ENCODE assay signal across 10 cellular contexts in genomic region chr1:8370928-8371327, GRCh38. TPM values are rescaled to one million over a fixed set of nuclear protein-coding genes. Genes with fewer than 3 reads are reported as not detected.
DNase-seq lines count a peak whose midpoint lies in the region; ATAC-seq and TF ChIP-seq lines count a peak whose summit lies in the region.
"Had no signal": no experiment of that assay in that cellular context is flagged by ENCODE, and none has a peak within 500 bp of the region (broad histone marks: within the 10 kb centered on the region; RNA-seq: fewer than 3 reads in every experiment).

No MANE protein-coding gene starts in this region.

- in situ Hi-C loops in GM23248 (cut with MboI), result no loop called here

- H3K9me3 ChIP-seq in GM23248 (ENCODE audit: low read depth), result no peaks in the 10 kb centered on the region
- H3K9me3 ChIP-seq in heart right ventricle, result no peaks in the 10 kb centered on the region
- no peaks in the 10 kb centered on the region for H3K9me3 ChIP-seq in psoas muscle

- peaks cover 48% of the 10 kb centered on the region for H3K4me1 ChIP-seq in GM23248 (ENCODE audit: insufficient read depth)
- H3K4me1 ChIP-seq in heart right ventricle, result peaks cover 38 to 95% (median 81%) of the 10 kb centered on the region in 9 donors
- peaks cover 96% of the 10 kb centered on the region for H3K4me1 ChIP-seq in psoas muscle

- H3K27ac ChIP-seq in GM23248 (0 out of 2 replicates have a peak overlapping the region, but pooled peaks have one; percentile 39), heart right ventricle (peak overlapping the region; percentile 57 to 93 (median 87)), psoas muscle (peak overlapping the region; percentile 87)
- H3K27ac ChIP-seq: RWPE1 had no signal

- H3K79me2 ChIP-seq in GM23248 (ENCODE audit: insufficient read depth), result peaks cover 88% of the 10 kb centered on the region

- no peak overlapping the region for H3K4me3 ChIP-seq in GM23248
- H3K4me3 ChIP-seq in heart right ventricle, result peak overlapping the region in 2 of 10 donors; percentile 16 to 20
- peak overlapping the region; percentile 16 for H3K4me3 ChIP-seq in psoas muscle

- H3K9ac ChIP-seq in GM23248, result no peak overlapping the region

- no peaks in the 10 kb centered on the region for H3K9me2 ChIP-seq in GM23248 (ENCODE audit: insufficient read depth)

- 23 to 29% methylated on average over 5 of the region's 5 CpGs for WGBS in GM23248 (ENCODE audit: low coverage in 1 of 2, low lambda C conversion rate in 2 of 2, missing lambda C conversion rate in 2 of 2), 2 experiments
- WGBS in heart right ventricle, 2 donors, result 13 to 16% methylated on average over 5 of the region's 5 CpGs
- WGBS in psoas muscle, 3 donors, result 5 to 10% (median 7%) methylated on average over 5 of the region's 5 CpGs

- H3K4me2 ChIP-seq in GM23248 (ENCODE audit: unreplicated experiment), result peak overlapping the region; percentile 8

- no peaks in the 10 kb centered on the region for H4K20me1 ChIP-seq in GM23248 (ENCODE audit: insufficient read depth)

- DNase-seq in GM23248 (peak; percentile 55), heart right ventricle (peak in 1 of 2 donors; percentile 58), psoas muscle (peak in 1 of 2 donors; percentile 73), CD1c-positive myeloid dendritic cell (ENCODE audit: extremely low spot score) (no peak), 8988T (no peak)
- DNase-seq: activated CD8-positive, alpha-beta memory T cell treated with anti-CD3 and anti-CD28 coated beads, Interleukin-2, amount 50 U/mL, for 48 hours had no signal

- H3F3A ChIP-seq in GM23248 (ENCODE audit: insufficient read depth), result peaks cover 36% of the 10 kb centered on the region

- ATAC-seq in SK-N-SH treated with all-trans-retinoic acid at 6 μM for 48 hours, result peak; percentile 13; the same call in 1 of the 3 replicates
- ATAC-seq in heart right ventricle, result peak in 6 of 8 donors; percentile 36 to 52 (median 46)
- ATAC-seq in psoas muscle, result peak; percentile 46 to 70 (median 68)
- ATAC-seq in HG03039 (IDR thresholded peaks at IDR 0.05; ENCODE audit: unreplicated experiment), result no peak
- no peak for ATAC-seq in HG02870 (IDR thresholded peaks at IDR 0.05; ENCODE audit: unreplicated experiment)

- intact Hi-C loops in heart right ventricle (cut with DNase I) (loop anchor here in 8 of 10 donors (5.0 kb wide), 2 partner anchors 36 to 51 kb away; no protein-coding TSS in a partner anchor), psoas muscle (cut with DNase I) (loop anchor here in 1 of 2 donors (5.0 kb wide), 1 partner anchor 51 kb away; no protein-coding TSS in a partner anchor)

- TF ChIP-seq CTCF in heart right ventricle (IDR thresholded peaks at IDR 0.05), result no peak
- no peak for TF ChIP-seq CTCF in psoas muscle (IDR thresholded peaks at IDR 0.05)

- H3K27me3 ChIP-seq in GM23248 (replicated peaks; ENCODE audit: insufficient read depth) (no peaks in the 10 kb centered on the region), heart right ventricle (no peaks in the 10 kb centered on the region), psoas muscle (ENCODE audit: insufficient read depth in 3 of 3, low read length in 2 of 3) (no peaks in the 10 kb centered on the region)

- H2AFZ ChIP-seq in GM23248, result no peak overlapping the region

- H3K36me3 ChIP-seq in GM23248 (ENCODE audit: low read depth) (0 out of 2 replicates have a peak, but pooled peaks cover 6% of the 10 kb centered on the region), heart right ventricle (peaks cover 0 to 45% (median 0%) of the 10 kb centered on the region in 9 donors), psoas muscle (ENCODE audit: insufficient read depth in 1 of 2, low read depth in 1 of 2) (no peaks in the 10 kb centered on the region)

TF ChIP-seq in SK-N-SH treated with all-trans-retinoic acid at 6 μM for 48 hours, 23 proteins besides CTCF, POLR2A, EP300 and RAD21:
- TF ChIP-seq, protein P1, sequence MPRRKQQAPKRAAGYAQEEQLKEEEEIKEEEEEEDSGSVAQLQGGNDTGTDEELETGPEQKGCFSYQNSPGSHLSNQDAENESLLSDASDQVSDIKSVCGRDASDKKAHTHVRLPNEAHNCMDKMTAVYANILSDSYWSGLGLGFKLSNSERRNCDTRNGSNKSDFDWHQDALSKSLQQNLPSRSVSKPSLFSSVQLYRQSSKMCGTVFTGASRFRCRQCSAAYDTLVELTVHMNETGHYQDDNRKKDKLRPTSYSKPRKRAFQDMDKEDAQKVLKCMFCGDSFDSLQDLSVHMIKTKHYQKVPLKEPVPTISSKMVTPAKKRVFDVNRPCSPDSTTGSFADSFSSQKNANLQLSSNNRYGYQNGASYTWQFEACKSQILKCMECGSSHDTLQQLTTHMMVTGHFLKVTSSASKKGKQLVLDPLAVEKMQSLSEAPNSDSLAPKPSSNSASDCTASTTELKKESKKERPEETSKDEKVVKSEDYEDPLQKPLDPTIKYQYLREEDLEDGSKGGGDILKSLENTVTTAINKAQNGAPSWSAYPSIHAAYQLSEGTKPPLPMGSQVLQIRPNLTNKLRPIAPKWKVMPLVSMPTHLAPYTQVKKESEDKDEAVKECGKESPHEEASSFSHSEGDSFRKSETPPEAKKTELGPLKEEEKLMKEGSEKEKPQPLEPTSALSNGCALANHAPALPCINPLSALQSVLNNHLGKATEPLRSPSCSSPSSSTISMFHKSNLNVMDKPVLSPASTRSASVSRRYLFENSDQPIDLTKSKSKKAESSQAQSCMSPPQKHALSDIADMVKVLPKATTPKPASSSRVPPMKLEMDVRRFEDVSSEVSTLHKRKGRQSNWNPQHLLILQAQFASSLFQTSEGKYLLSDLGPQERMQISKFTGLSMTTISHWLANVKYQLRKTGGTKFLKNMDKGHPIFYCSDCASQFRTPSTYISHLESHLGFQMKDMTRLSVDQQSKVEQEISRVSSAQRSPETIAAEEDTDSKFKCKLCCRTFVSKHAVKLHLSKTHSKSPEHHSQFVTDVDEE (CRISPR knock-in tag; IDR thresholded peaks at IDR 0.05), result no peak

RNA-seq across cellular contexts. Expression of gene SLC45A1, which starts 53.0 kb away (rescaled TPM):
- 0.25 and 0.97 TPM in 2 replicates for total RNA-seq in GM23248 (2014; rRNA removed; shearing (Covaris generic))
- polyA plus RNA-seq in GM23248 (2016; fragmentation: Nextera tagmentation; extraction: Ambion mirVana) (1.9 and 3.3 TPM in 2 replicates), heart right ventricle (1 to 10 TPM; 3.2 to 4.1 TPM), psoas muscle (1 to 10 TPM in 1 of 3 donors, under 1 TPM in 2; 0.60 to 1.1 (median 0.96) TPM)
- total RNA-seq in heart right ventricle (1 to 10 TPM in 7 of 10 donors, under 1 TPM in 3; 0.53 to 2.7 (median 1.5) TPM), psoas muscle (1 to 10 TPM in 1 of 4 donors, under 1 TPM in 3; 0.44 to 1.4 (median 0.89) TPM)

Comparison
In these comparisons a context has a peak if more than half of its experiments do, and no peak if none do; other contexts are left out.
1. ATAC-seq: peak in SK-N-SH treated with all-trans-retinoic acid at 6 μM for 48 hours (single experiment), heart right ventricle (6 of 8) and psoas muscle (4 of 4); none in HG03039 (single experiment) and HG02870 (single experiment).
2. Peak in every context shown above with its lines, with median percentiles within 50 percentile points of each other: H3K27ac ChIP-seq.